17 cellular contexts compared by ENCODE assay signal in the genomic region with DNA sequence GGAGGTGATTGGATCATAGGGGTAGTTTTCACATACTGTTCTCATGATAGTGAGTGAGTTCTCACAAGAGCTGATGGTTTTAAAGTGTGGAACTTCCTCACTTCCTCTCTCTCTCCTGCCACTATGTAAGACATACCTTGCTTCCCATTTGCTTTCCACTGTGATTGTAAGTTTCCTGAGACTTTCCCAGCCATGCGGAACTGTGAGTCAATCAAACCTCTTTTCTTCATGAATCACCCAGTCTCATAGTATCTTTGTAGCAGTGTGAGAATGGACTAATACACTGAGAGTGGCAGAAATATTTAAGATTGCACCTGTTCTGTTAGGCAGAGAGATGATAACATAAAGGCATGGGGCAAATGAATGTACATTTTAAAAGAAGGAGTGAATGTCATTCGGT.
A peak's percentile ranks its signal among the peaks of the same experiment; 100 is the strongest.
DNase-seq lines count a peak whose midpoint lies in the region; ATAC-seq lines count a peak whose summit lies in the region.
"Had no signal": no experiment of that assay in that cellular context is flagged by ENCODE, and none has a peak within 500 bp of the region (broad histone marks: within the 10 kb centered on the region; RNA-seq: fewer than 3 reads in every experiment).

No MANE protein-coding gene starts in this region.

- H3K27me3 Mint-ChIP-seq in activated T-cell treated with anti-CD3 and anti-CD28 coated beads, Interleukin-2, amount 50 U/mL, for 4 hours (ENCODE audit: low read depth) = no peaks in the 10 kb centered on the region
- H3K27me3 Mint-ChIP-seq: IgD-negative memory B cell had no signal

- in situ Hi-C loops in Caki2 (cut with HindIII; ENCODE audit: low pct_unique_long_range_greater_than_20kb, low sequenced_read_pairs) = no loop called here

- peak overlapping the region; percentile 78 for H3K27ac ChIP-seq in epithelial cell of prostate
- H3K27ac ChIP-seq: A549 had no signal

- DNase-seq in Caki2 (ENCODE audit: low read depth) (peak; percentile 81), RPMI7951 (ENCODE audit: low read depth) (peak; percentile 15), epithelial cell of prostate (ENCODE audit: low read depth, low spot score) (peak; percentile 14), renal cortical epithelial cell (ENCODE audit: low read depth) (peak; percentile 96), mesenteric fat pad (ENCODE audit: low spot score) (no peak), SHP77 treated with DMSO at 0.1 percent for 48 hours (lab: John Stamatoyannopoulos, UW) (no peak), anterior cingulate cortex (lab: John Stamatoyannopoulos, UW) (no peak)
- DNase-seq in activated T-cell treated with anti-CD3 and anti-CD28 coated beads, Interleukin-2, amount 50 U/mL, for 4 hours = no peak
- DNase-seq: C1 segment of cervical spinal cord, DMS 273 treated with DMSO at 0.1 percent for 48 hours, GF-D8, Kasumi-1, NCI-H187 treated with DMSO at 0.1 percent for 48 hours, NCI-H446, NCI-H69 had no signal

- H3K4me3 Mint-ChIP-seq in activated T-cell treated with anti-CD3 and anti-CD28 coated beads, Interleukin-2, amount 50 U/mL, for 4 hours = no peak overlapping the region
- H3K4me3 Mint-ChIP-seq: IgD-negative memory B cell had no signal

- no peak for ATAC-seq in activated T-cell treated with anti-CD3 and anti-CD28 coated beads, Interleukin-2, amount 50 U/mL, for 4 hours
- ATAC-seq: A549 had no signal

- H3K9me3 Mint-ChIP-seq in activated T-cell treated with anti-CD3 and anti-CD28 coated beads, Interleukin-2, amount 50 U/mL, for 4 hours = no peaks in the 10 kb centered on the region

- H3K4me1 Mint-ChIP-seq in activated T-cell treated with anti-CD3 and anti-CD28 coated beads, Interleukin-2, amount 50 U/mL, for 4 hours (ENCODE audit: low read depth) = no peaks in the 10 kb centered on the region
- H3K4me1 Mint-ChIP-seq: IgD-negative memory B cell had no signal

- no peaks in the 10 kb centered on the region for H3K36me3 Mint-ChIP-seq in activated T-cell treated with anti-CD3 and anti-CD28 coated beads, Interleukin-2, amount 50 U/mL, for 4 hours (ENCODE audit: insufficient read depth)
- H3K36me3 Mint-ChIP-seq: IgD-negative memory B cell had no signal

Comparison
In these comparisons a context has a peak if more than half of its experiments do, and no peak if none do; other contexts are left out.
1. DNase-seq: peak in Caki2 (single experiment), RPMI7951 (single experiment), epithelial cell of prostate (single experiment) and renal cortical epithelial cell (single experiment); none in mesenteric fat pad (single experiment), activated T-cell treated with anti-CD3 and anti-CD28 coated beads, Interleukin-2, amount 50 U/mL, for 4 hours (single experiment), SHP77 treated with DMSO at 0.1 percent for 48 hours (single experiment) and anterior cingulate cortex (0 of 58).